ENCODE assay signal across 38 cellular contexts in the genomic region with DNA sequence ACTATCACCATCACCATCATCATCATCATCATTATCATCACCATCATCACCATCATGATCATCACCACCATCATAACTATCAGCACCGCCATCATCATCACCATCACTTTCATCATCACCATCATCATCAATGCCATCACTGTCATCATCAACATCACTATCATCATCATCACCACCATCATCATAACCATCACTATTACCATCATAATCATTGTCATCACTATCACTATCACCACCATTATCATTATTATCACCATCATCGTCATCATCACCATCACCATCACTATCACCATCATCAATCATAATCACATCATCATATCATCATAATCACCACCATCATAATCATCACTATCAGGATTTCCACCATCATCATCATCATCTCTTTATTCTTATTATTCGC.
"Had no signal": no experiment of that assay in that cellular context is flagged by ENCODE, and none has a peak within 500 bp of the region (broad histone marks: within the 10 kb centered on the region; RNA-seq: fewer than 3 reads in every experiment).

No MANE protein-coding gene starts in this region.

- H3K9me3 ChIP-seq: ascending aorta had no signal

- H3K27me3 Mint-ChIP-seq: activated CD4-positive, alpha-beta memory T cell treated with anti-CD3 and anti-CD28 coated beads for 36 hours; activated naive CD4-positive, alpha-beta T cell treated with anti-CD3 and anti-CD28 coated beads, Interleukin-2, amount 10 ng/mL, durations not matched to agents 7 days and 5 days; activated naive CD8-positive, alpha-beta T cell; central memory CD8-positive, alpha-beta T cell had no signal

- H3K4me3 ChIP-seq: ascending aorta, cardiac muscle cell had no signal

- H3K4me3 Mint-ChIP-seq: activated B cell treated with CpG ODN at 0.5 μM for 24 hours; activated CD4-positive, alpha-beta memory T cell treated with anti-CD3 and anti-CD28 coated beads for 36 hours; activated CD4-positive, alpha-beta T cell treated with anti-CD3 and anti-CD28 coated beads, Interleukin-2, amount 10 ng/mL, durations not matched to agents 24 days and 14 days; activated CD8-positive, alpha-beta memory T cell treated with anti-CD3 and anti-CD28 coated beads, Interleukin-2, amount 10 ng/mL, durations not matched to agents 7 days and 5 days; activated CD8-positive, alpha-beta T cell treated with anti-CD3 and anti-CD28 coated beads, Interleukin-2, amount 10 ng/mL, durations not matched to agents 7 days and 5 days; activated naive CD4-positive, alpha-beta T cell treated with anti-CD3 and anti-CD28 coated beads, Interleukin-2, amount 10 ng/mL, durations not matched to agents 7 days and 5 days; activated naive CD4-positive, alpha-beta T cell treated with anti-CD3 and anti-CD28 coated beads, Interleukin-2, amount 50 U/mL, for 24 hours; activated naive CD8-positive, alpha-beta T cell; activated naive CD8-positive, alpha-beta T cell treated with anti-CD3 and anti-CD28 coated beads, Interleukin-2, amount 10 ng/mL, durations not matched to agents 7 days and 5 days; activated naive CD8-positive, alpha-beta T cell treated with anti-CD3 and anti-CD28 coated beads, Interleukin-2, amount 50 U/mL, for 24 hours; activated T-cell treated with anti-CD3 and anti-CD28 coated beads, Interleukin-2, amount 50 U/mL, for 24 hours; brain; central memory CD8-positive, alpha-beta T cell; T-helper 1 cell treated with Interleukin-12 subunit alpha and Interleukin-12 subunit beta and Interleukin-4 antibody, amounts not matched to agents 30 μg/mL and 1 μg/mL, for 36 hours; T-helper 2 cell treated with Interferon-gamma antibody and Interleukin-4, amounts not matched to agents 5 μg/mL and 100 μg/mL, for 36 hours had no signal

- H3K4me1 ChIP-seq: ascending aorta had no signal

- H3K27me3 ChIP-seq: ascending aorta, cardiac muscle cell had no signal

- H3K36me3 Mint-ChIP-seq: activated CD8-positive, alpha-beta memory T cell treated with anti-CD3 and anti-CD28 coated beads, Interleukin-2, amount 10 ng/mL, durations not matched to agents 7 days and 5 days; activated naive CD4-positive, alpha-beta T cell treated with anti-CD3 and anti-CD28 coated beads, Interleukin-2, amount 10 ng/mL, durations not matched to agents 7 days and 5 days; activated naive CD4-positive, alpha-beta T cell treated with anti-CD3 and anti-CD28 coated beads, Interleukin-2, amount 50 U/mL, for 24 hours; activated naive CD8-positive, alpha-beta T cell; activated naive CD8-positive, alpha-beta T cell treated with anti-CD3 and anti-CD28 coated beads, Interleukin-2, amount 10 ng/mL, durations not matched to agents 7 days and 5 days had no signal

- H3K9me3 Mint-ChIP-seq: activated naive CD4-positive, alpha-beta T cell treated with anti-CD3 and anti-CD28 coated beads, Interleukin-2, amount 50 U/mL, for 24 hours had no signal

- H3K27ac Mint-ChIP-seq: activated B cell treated with CpG ODN at 0.5 μM for 24 hours; activated CD4-positive, alpha-beta memory T cell treated with anti-CD3 and anti-CD28 coated beads for 36 hours; activated CD4-positive, alpha-beta T cell treated with anti-CD3 and anti-CD28 coated beads, Interleukin-2, amount 10 ng/mL, durations not matched to agents 24 days and 14 days; activated CD8-positive, alpha-beta memory T cell treated with anti-CD3 and anti-CD28 coated beads, Interleukin-2, amount 10 ng/mL, durations not matched to agents 7 days and 5 days; activated CD8-positive, alpha-beta T cell treated with anti-CD3 and anti-CD28 coated beads, Interleukin-2, amount 10 ng/mL, durations not matched to agents 7 days and 5 days; activated naive CD4-positive, alpha-beta T cell treated with anti-CD3 and anti-CD28 coated beads, Interleukin-2, amount 10 ng/mL, durations not matched to agents 7 days and 5 days; activated naive CD4-positive, alpha-beta T cell treated with anti-CD3 and anti-CD28 coated beads, Interleukin-2, amount 50 U/mL, for 24 hours; activated naive CD8-positive, alpha-beta T cell; activated naive CD8-positive, alpha-beta T cell treated with anti-CD3 and anti-CD28 coated beads, Interleukin-2, amount 10 ng/mL, durations not matched to agents 7 days and 5 days; activated naive CD8-positive, alpha-beta T cell treated with anti-CD3 and anti-CD28 coated beads, Interleukin-2, amount 50 U/mL, for 24 hours; activated T-cell treated with anti-CD3 and anti-CD28 coated beads, Interleukin-2, amount 50 U/mL, for 24 hours; activated T-helper 2 cell treated with anti-CD3 and anti-CD28 coated beads, Interferon-gamma antibody, Interleukin-2, Interleukin-4, amounts not matched to agents 10 μg/mL and 5 μg/mL and 100 μg/mL, durations not matched to agents 14 hours and 24 hours and 36 hours; brain; T-helper 1 cell treated with Interleukin-12 subunit alpha and Interleukin-12 subunit beta and Interleukin-4 antibody, amounts not matched to agents 30 μg/mL and 1 μg/mL, for 36 hours; T-helper 2 cell treated with Interferon-gamma antibody and Interleukin-4, amounts not matched to agents 5 μg/mL and 100 μg/mL, for 36 hours had no signal

- H3K36me3 ChIP-seq: ascending aorta, cardiac muscle cell had no signal

- ATAC-seq: activated CD8-positive, alpha-beta memory T cell treated with anti-CD3 and anti-CD28 coated beads, Interleukin-2, amount 10 ng/mL, durations not matched to agents 7 days and 5 days; activated CD8-positive, alpha-beta T cell treated with anti-CD3 and anti-CD28 coated beads, Interleukin-2, amount 10 ng/mL, durations not matched to agents 7 days and 5 days; activated naive CD8-positive, alpha-beta T cell treated with anti-CD3 and anti-CD28 coated beads, Interleukin-2, amount 50 U/mL, for 24 hours had no signal

- H3K4me1 Mint-ChIP-seq: activated CD4-positive, alpha-beta T cell treated with anti-CD3 and anti-CD28 coated beads, Interleukin-2, amount 10 ng/mL, durations not matched to agents 24 days and 14 days; activated CD8-positive, alpha-beta memory T cell treated with anti-CD3 and anti-CD28 coated beads, Interleukin-2, amount 10 ng/mL, durations not matched to agents 7 days and 5 days; activated naive CD4-positive, alpha-beta T cell treated with anti-CD3 and anti-CD28 coated beads, Interleukin-2, amount 10 ng/mL, durations not matched to agents 7 days and 5 days; activated naive CD4-positive, alpha-beta T cell treated with anti-CD3 and anti-CD28 coated beads, Interleukin-2, amount 50 U/mL, for 24 hours; activated naive CD8-positive, alpha-beta T cell treated with anti-CD3 and anti-CD28 coated beads, Interleukin-2, amount 10 ng/mL, durations not matched to agents 7 days and 5 days; brain; central memory CD8-positive, alpha-beta T cell had no signal

- FAIRE-seq: bronchial epithelial cell, TTC549 had no signal

- H3K27ac ChIP-seq: ascending aorta, cardiac muscle cell, VCaP had no signal

- DNase-seq: activated B cell treated with CpG ODN at 0.5 μM for 24 hours; activated CD4-positive, alpha-beta memory T cell treated with anti-CD3 and anti-CD28 coated beads for 36 hours; activated CD4-positive, alpha-beta T cell treated with anti-CD3 and anti-CD28 coated beads for 4 hours; activated CD4-positive, alpha-beta T cell treated with anti-CD3 and anti-CD28 coated beads, Interleukin-2, amount 10 ng/mL, durations not matched to agents 24 days and 14 days; activated CD4-positive, alpha-beta T cell treated with anti-CD3 and anti-CD28 coated beads, Interleukin-2, amount 50 U/mL, for 1 hour; activated CD4-positive, alpha-beta T cell treated with anti-CD3 and anti-CD28 coated beads, Interleukin-2, amount 50 U/mL, for 4 hours; activated CD4-positive, CD25-positive, alpha-beta regulatory T cell treated with anti-CD3 and anti-CD28 coated beads, Interleukin-2, amount 50 U/mL, for 72 hours; activated CD8-positive, alpha-beta memory T cell treated with anti-CD3 and anti-CD28 coated beads for 24 hours; activated CD8-positive, alpha-beta memory T cell treated with anti-CD3 and anti-CD28 coated beads, Interleukin-2, amount 10 ng/mL, durations not matched to agents 7 days and 5 days; activated CD8-positive, alpha-beta memory T cell treated with anti-CD3 and anti-CD28 coated beads, Interleukin-2, amount 50 U/mL, for 48 hours; activated CD8-positive, alpha-beta T cell treated with anti-CD3 and anti-CD28 coated beads, Interleukin-2, amount 10 ng/mL, durations not matched to agents 7 days and 5 days; activated effector memory CD4-positive, alpha-beta T cell treated with Interleukin-2 at 50 U/mL for 16 hours; activated gamma-delta T cell; activated naive CD4-positive, alpha-beta T cell treated with anti-CD3 and anti-CD28 coated beads, Interleukin-2, amount 10 ng/mL, durations not matched to agents 7 days and 5 days; activated naive CD4-positive, alpha-beta T cell treated with Interleukin-2 at 50 U/mL for 16 hours; activated naive CD8-positive, alpha-beta T cell treated with anti-CD3 and anti-CD28 coated beads, Interleukin-2, amount 10 ng/mL, durations not matched to agents 7 days and 5 days; activated naive CD8-positive, alpha-beta T cell treated with anti-CD3 and anti-CD28 coated beads, Interleukin-2, amount 50 U/mL, for 24 hours; activated T-cell treated with anti-CD3 and anti-CD28 coated beads, Interleukin-2, amount 50 U/mL, for 24 hours; activated T-cell treated with anti-CD3 and anti-CD28 coated beads, Interleukin-2, amount 50 U/mL, for 48 hours; amygdala; anterior cingulate cortex; caudate nucleus; cerebellar nuclear complex; T-helper 1 cell; T-helper 2 cell; T-helper 9 cell had no signal
